In the genomic region with DNA sequence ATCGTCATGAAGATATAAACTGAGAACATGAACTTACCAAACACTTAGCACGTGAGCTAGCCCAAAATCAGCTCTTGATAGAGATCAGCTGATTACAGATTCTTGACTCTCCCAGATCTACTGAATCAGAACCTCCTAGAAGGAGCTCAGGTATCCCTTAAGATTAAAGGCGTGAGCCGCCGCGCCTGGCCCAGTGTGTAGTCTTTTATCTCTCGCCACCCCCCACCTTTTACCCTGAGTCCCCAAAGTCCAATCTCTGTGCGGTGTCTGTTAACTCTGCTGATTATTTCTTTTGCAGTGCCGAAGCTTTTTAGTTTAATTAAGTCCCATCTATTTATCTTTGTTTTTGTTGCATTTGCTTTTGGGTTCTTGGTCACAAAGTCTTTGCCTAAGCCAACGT, we compare ENCODE assay signal across 9 cellular contexts. TPM values are rescaled to one million over a fixed set of nuclear protein-coding genes. Genes with fewer than 3 reads are reported as not detected.
DNase-seq lines count a peak whose midpoint lies in the region; ATAC-seq and TF ChIP-seq lines count a peak whose summit lies in the region.
"Had no signal": no experiment of that assay in that cellular context is flagged by ENCODE, and none has a peak within 500 bp of the region (broad histone marks: within the 10 kb centered on the region; RNA-seq: fewer than 3 reads in every experiment).

No MANE protein-coding gene starts in this region.

- H3K36me3 ChIP-seq in CD8-positive, alpha-beta T cell (ENCODE audit: insufficient read depth, low read length), result no peaks in the 10 kb centered on the region
- peaks cover 15% of the 10 kb centered on the region for H3K36me3 ChIP-seq in HUES48 (ENCODE audit: control insufficient read depth, insufficient read depth, low read length)
- H3K36me3 ChIP-seq: cardiac muscle cell had no signal

- no peak overlapping the region for H3K27ac Mint-ChIP-seq in CD8-positive, alpha-beta T cell
- H3K27ac Mint-ChIP-seq in activated naive CD8-positive, alpha-beta T cell treated with anti-CD3 and anti-CD28 coated beads, Interleukin-2, amount 50 U/mL, for 24 hours, result peak overlapping the region; percentile 59
- peak overlapping the region in 1 of 3 experiments; percentile 37 for H3K27ac Mint-ChIP-seq in nephron

- intact Hi-C loops in CD8-positive, alpha-beta T cell (cut with DNase I, micrococcal nuclease), result loop anchor here in 1 of 2 experiments (2.0 kb wide), 1 partner anchor 18 kb away; no protein-coding TSS in a partner anchor

- H3K4me3 ChIP-seq in CD8-positive, alpha-beta T cell (ENCODE audit: low read depth, low read length), result no peak overlapping the region
- H3K4me3 ChIP-seq in HUES48 (ENCODE audit: low read depth, low read length) (no peak overlapping the region), foreskin fibroblast (ENCODE audit: low read depth in 1 of 2, low read length in 2 of 2) (no peak overlapping the region)

- peaks cover 8% of the 10 kb centered on the region for H3K36me3 Mint-ChIP-seq in CD8-positive, alpha-beta T cell
- H3K36me3 Mint-ChIP-seq in activated naive CD8-positive, alpha-beta T cell treated with anti-CD3 and anti-CD28 coated beads, Interleukin-2, amount 50 U/mL, for 24 hours (ENCODE audit: low read depth), result peaks cover 5% of the 10 kb centered on the region
- peaks cover 21% of the 10 kb centered on the region for H3K36me3 Mint-ChIP-seq in nephron (ENCODE audit: low read depth)

- H3K27me3 ChIP-seq in CD8-positive, alpha-beta T cell (ENCODE audit: insufficient read depth, low read length), result no peaks in the 10 kb centered on the region
- H3K27me3 ChIP-seq in HUES48 (ENCODE audit: control insufficient read depth, insufficient read depth, low read length), result no peaks in the 10 kb centered on the region
- H3K27me3 ChIP-seq: cardiac muscle cell had no signal

- peaks cover 20% of the 10 kb centered on the region for H3K4me1 ChIP-seq in CD8-positive, alpha-beta T cell (ENCODE audit: insufficient read depth, low read length)
- peaks cover 7% of the 10 kb centered on the region; the same call in 1 of the 2 replicates for H3K4me1 ChIP-seq in HUES48 (ENCODE audit: control insufficient read depth, insufficient read depth, low read length)

- H3K9me3 Mint-ChIP-seq in CD8-positive, alpha-beta T cell, result no peaks in the 10 kb centered on the region
- H3K9me3 Mint-ChIP-seq in activated naive CD8-positive, alpha-beta T cell treated with anti-CD3 and anti-CD28 coated beads, Interleukin-2, amount 50 U/mL, for 24 hours, result no peaks in the 10 kb centered on the region
- peaks cover 1% of the 10 kb centered on the region for H3K9me3 Mint-ChIP-seq in nephron

- POLR2A ChIA-PET in CD8-positive, alpha-beta T cell (lab: Charles Lee), result no interaction called here

- no peaks in the 10 kb centered on the region for H3K9me3 ChIP-seq in CD8-positive, alpha-beta T cell (ENCODE audit: low read length)
- no peaks in the 10 kb centered on the region for H3K9me3 ChIP-seq in HUES48 (ENCODE audit: control insufficient read depth, insufficient read depth, low read length)

- H3K27ac ChIP-seq in CD8-positive, alpha-beta T cell (ENCODE audit: low read depth, low read length), result no peak overlapping the region
- peak overlapping the region; percentile 73 for H3K27ac ChIP-seq in HUES48 (ENCODE audit: low read depth, low read length)

- peak overlapping the region; percentile 93 for H3K4me3 Mint-ChIP-seq in CD8-positive, alpha-beta T cell
- peak overlapping the region; percentile 76 for H3K4me3 Mint-ChIP-seq in activated naive CD8-positive, alpha-beta T cell treated with anti-CD3 and anti-CD28 coated beads, Interleukin-2, amount 50 U/mL, for 24 hours
- H3K4me3 Mint-ChIP-seq in nephron, result peak overlapping the region; percentile 82 to 90 (median 90)

- no peak for DNase-seq in CD8-positive, alpha-beta T cell
- DNase-seq in activated naive CD8-positive, alpha-beta T cell treated with anti-CD3 and anti-CD28 coated beads, Interleukin-2, amount 50 U/mL, for 24 hours, result no peak
- DNase-seq in D341Med (ENCODE audit: low spot score) (no peak), occipital lobe (lab: John Stamatoyannopoulos, UW) (no peak), foreskin fibroblast (no peak)

- H3K9ac ChIP-seq in HUES48 (ENCODE audit: low read depth, low read length), result no peak overlapping the region

- ATAC-seq in CD8-positive, alpha-beta T cell, result no peak
- no peak for ATAC-seq in activated naive CD8-positive, alpha-beta T cell treated with anti-CD3 and anti-CD28 coated beads, Interleukin-2, amount 50 U/mL, for 24 hours
- no peak for ATAC-seq in GM19035 (IDR thresholded peaks at IDR 0.05; ENCODE audit: unreplicated experiment)

- H3K4me1 Mint-ChIP-seq in CD8-positive, alpha-beta T cell (ENCODE audit: low read depth), result peaks cover 40% of the 10 kb centered on the region
- peaks cover 41% of the 10 kb centered on the region for H3K4me1 Mint-ChIP-seq in activated naive CD8-positive, alpha-beta T cell treated with anti-CD3 and anti-CD28 coated beads, Interleukin-2, amount 50 U/mL, for 24 hours
- peaks cover 27% of the 10 kb centered on the region for H3K4me1 Mint-ChIP-seq in nephron

- no peaks in the 10 kb centered on the region for H3K27me3 Mint-ChIP-seq in CD8-positive, alpha-beta T cell (ENCODE audit: low read depth)
- H3K27me3 Mint-ChIP-seq in activated naive CD8-positive, alpha-beta T cell treated with anti-CD3 and anti-CD28 coated beads, Interleukin-2, amount 50 U/mL, for 24 hours, result no peaks in the 10 kb centered on the region
- no peaks in the 10 kb centered on the region for H3K27me3 Mint-ChIP-seq in nephron (ENCODE audit: low read depth)

- no peak for TF ChIP-seq CTCF in CD8-positive, alpha-beta T cell (IDR thresholded peaks at IDR 0.05)
- TF ChIP-seq CTCF in nephron (IDR thresholded peaks at IDR 0.05; ENCODE audit: unreplicated experiment in 3 of 3) (no peak), foreskin fibroblast (IDR thresholded peaks at IDR 0.05; ENCODE audit: low read depth, low read length) (no peak)

- CTCF ChIA-PET in CD8-positive, alpha-beta T cell (lab: Charles Lee), result interaction anchor here (0.7 to 1.2 kb wide), 2 partner anchors 20 to 147 kb away, joined by 3 to 9 read pairs; no protein-coding TSS in a partner anchor

RNA-seq across cellular contexts. Expression of a gene that starts 1.1 kb away (rescaled TPM):
- total RNA-seq in CD8-positive, alpha-beta T cell, result 10 to 100 TPM; 17.0 to 17.7 TPM
- total RNA-seq in occipital lobe, result 15.3 TPM
